8 cellular contexts compared by ENCODE assay signal in the genomic region with DNA sequence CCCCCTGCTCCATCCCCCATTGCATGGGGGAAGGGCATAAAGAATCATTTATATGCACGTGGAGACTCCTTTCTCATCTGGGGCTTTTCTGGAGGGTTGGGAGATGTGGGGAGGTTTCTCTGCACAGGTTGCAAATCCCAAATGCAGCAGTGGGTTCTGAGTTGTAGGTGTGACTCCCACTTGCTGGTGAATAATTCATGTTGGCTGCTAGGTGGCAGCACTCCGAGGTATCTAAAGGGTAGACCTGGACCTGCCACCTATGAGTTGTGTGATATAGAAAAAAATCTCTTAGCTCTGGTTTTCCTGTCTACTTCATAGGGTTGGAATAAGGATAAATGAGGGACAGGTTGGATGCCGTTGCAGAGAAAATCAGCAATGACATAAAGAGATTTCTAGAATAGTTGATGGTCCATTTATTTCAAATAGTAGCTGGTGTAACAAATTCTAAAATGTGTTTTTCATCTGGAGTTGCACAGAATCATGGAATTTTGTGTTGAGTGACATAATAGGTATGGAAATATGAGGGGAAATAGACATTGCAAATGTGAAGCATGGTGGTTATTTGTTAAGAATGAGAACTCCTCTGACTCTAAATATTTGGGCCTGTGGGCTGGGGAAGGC. TPM values are rescaled to one million over a fixed set of nuclear protein-coding genes. Genes with fewer than 3 reads are reported as not detected.
DNase-seq lines count a peak whose midpoint lies in the region; ATAC-seq, FAIRE-seq and TF ChIP-seq lines count a peak whose summit lies in the region.

No MANE protein-coding gene starts in this region.

- TF ChIP-seq CTCF in bronchial epithelial cell (IDR thresholded peaks at IDR 0.05; ENCODE audit: insufficient read depth, low read length, severe bottlenecking), result peak; percentile 67
- TF ChIP-seq CTCF in pancreas (IDR thresholded peaks at IDR 0.05), result peak; percentile 17 to 39 (median 28)

- intact Hi-C loops in pancreas (cut with DNase I), result no loop called here

- whole genome bisulfite sequencing in pancreas, 2 donors, result 15 to 16% methylated on average over 3 of the region's 3 CpGs

- H3K4me1 Mint-ChIP-seq in activated T-cell treated with anti-CD3 and anti-CD28 coated beads, Interleukin-2, amount 50 U/mL, for 24 hours (ENCODE audit: low read depth), result peaks cover 52% of the 10 kb centered on the region

- FAIRE-seq in bronchial epithelial cell (lab: Jason Lieb, UNC) (no peak), pancreas (lab: Jason Lieb, UNC) (no peak)

- H3K4me3 ChIP-seq in bronchial epithelial cell (ENCODE audit: low read depth, low read length) (no peak overlapping the region), pancreas (no peak overlapping the region)
- H3K4me3 ChIP-seq in effector memory CD4-positive, alpha-beta T cell (ENCODE audit: insufficient read depth, low read depth, low read length, poor library complexity, severe bottlenecking), result no peak overlapping the region

- H3K4me1 ChIP-seq in pancreas, result peaks cover 0 to 6% (median 5%) of the 10 kb centered on the region in 3 donors
- H3K4me1 ChIP-seq in effector memory CD4-positive, alpha-beta T cell (ENCODE audit: control insufficient read depth, insufficient read depth, low read length, poor library complexity, severe bottlenecking), result peaks cover 21% of the 10 kb centered on the region

- no peak overlapping the region for H3K27ac ChIP-seq in pancreas
- no peak overlapping the region for H3K27ac ChIP-seq in effector memory CD4-positive, alpha-beta T cell (ENCODE audit: insufficient read depth, low read length, poor library complexity, severe bottlenecking)

- peak in 3 of 4 donors; percentile 33 to 42 (median 40) for ATAC-seq in pancreas
- ATAC-seq in GM19467 (IDR thresholded peaks at IDR 0.05; ENCODE audit: unreplicated experiment), result no peak

- H3K9me3 ChIP-seq in pancreas, result no peaks in the 10 kb centered on the region
- no peaks in the 10 kb centered on the region for H3K9me3 ChIP-seq in effector memory CD4-positive, alpha-beta T cell (ENCODE audit: control insufficient read depth, low read length)

- H3K36me3 ChIP-seq in bronchial epithelial cell (ENCODE audit: control insufficient read depth, insufficient read depth, low read length) (peaks cover 2% of the 10 kb centered on the region), pancreas (no peaks in the 10 kb centered on the region)
- H3K36me3 ChIP-seq in effector memory CD4-positive, alpha-beta T cell (ENCODE audit: control insufficient read depth, insufficient read depth, low read length), result peaks cover 16% of the 10 kb centered on the region

- peak overlapping the region; percentile 66 for H3K27ac Mint-ChIP-seq in activated T-cell treated with anti-CD3 and anti-CD28 coated beads, Interleukin-2, amount 50 U/mL, for 24 hours

- peaks cover 4% of the 10 kb centered on the region for H3K27me3 Mint-ChIP-seq in activated T-cell treated with anti-CD3 and anti-CD28 coated beads, Interleukin-2, amount 50 U/mL, for 24 hours

- H3K36me3 Mint-ChIP-seq in activated T-cell treated with anti-CD3 and anti-CD28 coated beads, Interleukin-2, amount 50 U/mL, for 24 hours (ENCODE audit: low read depth), result peaks cover 75% of the 10 kb centered on the region

- no peak overlapping the region for H3K4me3 Mint-ChIP-seq in activated T-cell treated with anti-CD3 and anti-CD28 coated beads, Interleukin-2, amount 50 U/mL, for 24 hours

- H3K9me3 Mint-ChIP-seq in activated T-cell treated with anti-CD3 and anti-CD28 coated beads, Interleukin-2, amount 50 U/mL, for 24 hours, result no peaks in the 10 kb centered on the region

- H3K27me3 ChIP-seq in bronchial epithelial cell (ENCODE audit: control insufficient read depth, insufficient read depth, low read length) (no peaks in the 10 kb centered on the region), pancreas (no peaks in the 10 kb centered on the region)
- peaks cover 4% of the 10 kb centered on the region for H3K27me3 ChIP-seq in effector memory CD4-positive, alpha-beta T cell (replicated peaks; ENCODE audit: control insufficient read depth, insufficient read depth, low read length, poor library complexity, severe bottlenecking)

- DNase-seq in activated T-cell treated with anti-CD3 and anti-CD28 coated beads, Interleukin-2, amount 50 U/mL, for 24 hours, result peak; percentile 47
- DNase-seq in activated T-cell treated with anti-CD3 and anti-CD28 coated beads, Interleukin-2, amount 50 U/mL, for 1 hour, result no peak
- DNase-seq in NCI-H82 (lab: John Stamatoyannopoulos, UW) (peak; percentile 70), bronchial epithelial cell (ENCODE audit: low read depth) (peak; percentile 59), pancreas (peak in 2 of 6 donors; percentile 21 to 54), GM03348 (ENCODE audit: low spot score) (no peak)
- DNase-seq in effector memory CD4-positive, alpha-beta T cell, result no peak

RNA-seq across cellular contexts. Expression of a gene that starts 4.6 kb away (rescaled TPM):
- total RNA-seq in bronchial epithelial cell, result 6.3 and 8.1 TPM in 2 replicates
- total RNA-seq in pancreas, result 10 to 100 TPM in 1 of 6 donors, 1 to 10 TPM in 5; 6.7 to 11.3 (median 7.6) TPM
- 10 to 100 TPM; 17.2 to 32.5 TPM for polyA plus RNA-seq in pancreas

RNA-seq across cellular contexts. Expression of a gene that starts 7.4 kb away (rescaled TPM):
- 61.3 and 113 TPM in 2 replicates for total RNA-seq in bronchial epithelial cell
- 10 to 100 TPM; 30.6 to 48.5 (median 40.3) TPM for total RNA-seq in pancreas
- 10 to 100 TPM; 26.7 to 43.4 TPM for polyA plus RNA-seq in pancreas

RNA-seq across cellular contexts. Expression of a gene that starts 7.4 kb away (rescaled TPM):
- total RNA-seq in bronchial epithelial cell (0.77 and 3.9 TPM in 2 replicates), pancreas (1 to 10 TPM; 2.1 to 5.8 (median 3.8) TPM)
- polyA plus RNA-seq in pancreas, result 1 to 10 TPM; 1.6 to 3.3 TPM

RNA-seq across cellular contexts. Expression of a gene that starts 12.4 kb away (rescaled TPM):
- 2.8 and 5.8 TPM in 2 replicates for total RNA-seq in bronchial epithelial cell
- 10 to 100 TPM; 11.5 to 28.5 (median 15.9) TPM for total RNA-seq in pancreas
- 10 to 100 TPM; 43.3 to 55.9 TPM for polyA plus RNA-seq in pancreas

RNA-seq across cellular contexts. Expression of a gene that starts 12.9 kb away (rescaled TPM):
- total RNA-seq in bronchial epithelial cell (4.5 and 7.1 TPM in 2 replicates), pancreas (10 to 100 TPM in 5 of 6 donors, 1 to 10 TPM in 1; 9.3 to 20.8 (median 16.0) TPM)
- polyA plus RNA-seq in pancreas, result 1 to 10 TPM; 3.7 to 7.2 TPM

Comparison
In these comparisons a context has a peak if more than half of its experiments do, and no peak if none do; other contexts are left out.
1. DNase-seq: peak in activated T-cell treated with anti-CD3 and anti-CD28 coated beads, Interleukin-2, amount 50 U/mL, for 24 hours (single experiment), NCI-H82 (single experiment) and bronchial epithelial cell (single experiment); none in activated T-cell treated with anti-CD3 and anti-CD28 coated beads, Interleukin-2, amount 50 U/mL, for 1 hour (single experiment), GM03348 (single experiment) and effector memory CD4-positive, alpha-beta T cell (0 of 3).